In the genomic region with DNA sequence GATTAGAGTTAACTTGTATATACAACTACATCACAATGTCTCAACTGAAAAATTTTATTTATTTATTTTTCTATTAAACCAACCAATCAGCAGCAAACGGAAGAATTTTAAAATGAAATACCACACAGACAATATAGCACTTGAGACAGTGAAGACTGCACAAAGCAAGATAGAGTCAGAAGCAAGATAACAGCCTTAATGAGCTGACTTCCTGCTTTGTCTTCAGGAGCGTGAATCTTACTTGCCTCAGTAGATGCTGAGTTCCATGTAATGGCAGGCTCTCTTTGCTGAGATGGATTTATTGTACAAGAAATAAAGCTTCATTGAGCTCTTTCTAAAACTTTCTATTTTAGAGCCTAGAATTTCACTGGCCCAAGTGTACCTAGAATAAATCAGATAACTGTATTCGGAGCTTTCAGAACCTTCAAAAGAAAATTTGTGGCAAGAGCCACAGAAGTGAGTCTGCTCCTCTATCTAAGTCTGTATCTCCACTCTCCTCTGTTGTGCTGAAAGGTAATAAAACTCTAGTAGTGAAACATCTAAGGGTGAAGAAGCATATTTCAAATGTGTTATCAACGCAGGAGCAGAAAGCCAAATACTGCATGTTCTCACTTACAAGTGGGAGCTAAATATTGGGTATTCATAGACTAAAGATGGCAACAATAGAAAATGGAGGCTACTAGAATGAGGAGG, we compare ENCODE assay signal across 1 cellular context.
TF ChIP-seq lines count a peak whose summit lies in the region.

No MANE protein-coding gene starts in this region.

TF ChIP-seq in IMR-90, 13 proteins besides CTCF, POLR2A, EP300 and RAD21:
- TF ChIP-seq NFE2L2 (IDR thresholded peaks at IDR 0.05; ENCODE audit: low read depth, low read length) (no peak), RFX5 (IDR thresholded peaks at IDR 0.05; ENCODE audit: low read depth, low read length) (no peak), CHD1 (IDR thresholded peaks at IDR 0.05; ENCODE audit: low read depth, low read length) (no peak), BHLHE40 (IDR thresholded peaks at IDR 0.05; ENCODE audit: low read depth, low read length) (no peak), RCOR1 (IDR thresholded peaks at IDR 0.05; ENCODE audit: insufficient replicate concordance, low read length) (no peak), MXI1 (IDR thresholded peaks at IDR 0.05; ENCODE audit: borderline replicate concordance, low read depth, low read length) (no peak), MAZ (IDR thresholded peaks at IDR 0.05; ENCODE audit: borderline replicate concordance, low read depth, low read length) (no peak), FOS (IDR thresholded peaks at IDR 0.05; ENCODE audit: low read depth, low read length) (no peak), SMC3 (IDR thresholded peaks at IDR 0.05; ENCODE audit: low read depth, low read length) (no peak)
- TF ChIP-seq, protein P1, sequence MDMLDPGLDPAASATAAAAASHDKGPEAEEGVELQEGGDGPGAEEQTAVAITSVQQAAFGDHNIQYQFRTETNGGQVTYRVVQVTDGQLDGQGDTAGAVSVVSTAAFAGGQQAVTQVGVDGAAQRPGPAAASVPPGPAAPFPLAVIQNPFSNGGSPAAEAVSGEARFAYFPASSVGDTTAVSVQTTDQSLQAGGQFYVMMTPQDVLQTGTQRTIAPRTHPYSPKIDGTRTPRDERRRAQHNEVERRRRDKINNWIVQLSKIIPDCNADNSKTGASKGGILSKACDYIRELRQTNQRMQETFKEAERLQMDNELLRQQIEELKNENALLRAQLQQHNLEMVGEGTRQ (IDR thresholded peaks at IDR 0.05; ENCODE audit: low read depth, low read length), result no peak
- TF ChIP-seq, protein P2, sequence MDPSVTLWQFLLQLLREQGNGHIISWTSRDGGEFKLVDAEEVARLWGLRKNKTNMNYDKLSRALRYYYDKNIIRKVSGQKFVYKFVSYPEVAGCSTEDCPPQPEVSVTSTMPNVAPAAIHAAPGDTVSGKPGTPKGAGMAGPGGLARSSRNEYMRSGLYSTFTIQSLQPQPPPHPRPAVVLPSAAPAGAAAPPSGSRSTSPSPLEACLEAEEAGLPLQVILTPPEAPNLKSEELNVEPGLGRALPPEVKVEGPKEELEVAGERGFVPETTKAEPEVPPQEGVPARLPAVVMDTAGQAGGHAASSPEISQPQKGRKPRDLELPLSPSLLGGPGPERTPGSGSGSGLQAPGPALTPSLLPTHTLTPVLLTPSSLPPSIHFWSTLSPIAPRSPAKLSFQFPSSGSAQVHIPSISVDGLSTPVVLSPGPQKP (IDR thresholded peaks at IDR 0.05; ENCODE audit: borderline replicate concordance, low read depth, low read length), result no peak
